1 cellular context compared by ENCODE assay signal in genomic region chr12:53481957-53482586, GRCh38.
A peak's percentile ranks its signal among the peaks of the same experiment; 100 is the strongest.
TF ChIP-seq lines count a peak whose summit lies in the region.

No MANE protein-coding gene starts in this region.

TF ChIP-seq in K562, 482 proteins besides CTCF, POLR2A, EP300 and RAD21 (continued from another document):
- TF ChIP-seq PRMT5 (CRISPR knock-in tag; IDR thresholded peaks at IDR 0.05) (no peak), NFIX (CRISPR knock-in tag; IDR thresholded peaks at IDR 0.05; ENCODE audit: low read depth) (no peak), RBM25 (IDR thresholded peaks at IDR 0.05; ENCODE audit: low read depth, low read length, severe bottlenecking) (no peak), SREBF1 (IDR thresholded peaks at IDR 0.05; ENCODE audit: borderline replicate concordance, low read depth, low read length) (no peak), EP400 (IDR thresholded peaks at IDR 0.05) (no peak), SUPT5H (IDR thresholded peaks at IDR 0.05) (peak; percentile 72), SMAD1 (IDR thresholded peaks at IDR 0.05; ENCODE audit: low read depth, low read length, partially characterized antibody) (no peak), PRPF4 (IDR thresholded peaks at IDR 0.05; ENCODE audit: insufficient read depth, low read depth, low read length, poor library complexity, severe bottlenecking) (no peak), LEF1 (IDR thresholded peaks at IDR 0.05) (no peak), POLR2AphosphoS5 (IDR thresholded peaks at IDR 0.05; ENCODE audit: control insufficient read depth, insufficient read depth, low read depth, low read length) (peak; percentile 31), RFX5 (IDR thresholded peaks at IDR 0.05; ENCODE audit: low read depth, low read length) (no peak), ZNF830 (CRISPR knock-in tag; IDR thresholded peaks at IDR 0.05) (no peak), TCF3 (CRISPR knock-in tag; IDR thresholded peaks at IDR 0.05) (no peak), MAX (CRISPR knock-in tag; IDR thresholded peaks at IDR 0.05) (peak; percentile 27), ZNF318 (IDR thresholded peaks at IDR 0.05; ENCODE audit: borderline replicate concordance in 1 of 2, low read depth in 1 of 2) (no peak), LCOR (CRISPR knock-in tag; IDR thresholded peaks at IDR 0.05) (no peak), BRCA1 (IDR thresholded peaks at IDR 0.05) (no peak), BRCA1 (CRISPR knock-in tag; IDR thresholded peaks at IDR 0.05) (no peak), CEBPB (tag; IDR thresholded peaks at IDR 0.05) (no peak), ZNF766 (CRISPR knock-in tag; conservative IDR thresholded peaks at IDR 0.05) (no peak), NCOR1 (IDR thresholded peaks at IDR 0.05) (0 out of 2 replicates have a peak, but pooled peaks have one; percentile 9), ZNF232 (CRISPR knock-in tag; IDR thresholded peaks at IDR 0.05) (no peak), ZHX1 (conservative IDR thresholded peaks at IDR 0.05; ENCODE audit: low read length) (no peak), CLOCK (CRISPR knock-in tag; IDR thresholded peaks at IDR 0.05; ENCODE audit: borderline replicate concordance) (no peak), ZNF639 (CRISPR knock-in tag; conservative IDR thresholded peaks at IDR 0.05 in 1 of 2, IDR thresholded peaks at IDR 0.05 in 1 of 2) (no peak), POLR2AphosphoS2 (IDR thresholded peaks at IDR 0.05; ENCODE audit: low read length) (peak; percentile 57; the same call in 1 of the 2 replicates), MYNN (IDR thresholded peaks at IDR 0.05) (peak; percentile 53; the same call in 1 of the 2 replicates), MYNN (CRISPR knock-in tag; IDR thresholded peaks at IDR 0.05) (no peak), MCM2 (IDR thresholded peaks at IDR 0.05; ENCODE audit: low read depth) (no peak), ZNF263 (CRISPR knock-in tag; IDR thresholded peaks at IDR 0.05; ENCODE audit: borderline replicate concordance) (no peak), CC2D1A (IDR thresholded peaks at IDR 0.05) (no peak), ETV5 (CRISPR knock-in tag; IDR thresholded peaks at IDR 0.05; ENCODE audit: low read depth) (no peak), E2F1 (CRISPR knock-in tag; IDR thresholded peaks at IDR 0.05) (no peak), NBN (IDR thresholded peaks at IDR 0.05; ENCODE audit: low read depth) (no peak), NUFIP1 (IDR thresholded peaks at IDR 0.05; ENCODE audit: partially characterized antibody) (no peak), LARP7 (IDR thresholded peaks at IDR 0.05) (no peak)
